ENCODE assay signal across 8 cellular contexts in genomic region chr12:95473440-95473946, GRCh38. TPM values are rescaled to one million over a fixed set of nuclear protein-coding genes. Genes with fewer than 3 reads are reported as not detected.
DNase-seq lines count a peak whose midpoint lies in the region; ATAC-seq and TF ChIP-seq lines count a peak whose summit lies in the region.

No MANE protein-coding gene starts in this region.

- H3K4me1 Mint-ChIP-seq in activated CD4-positive, alpha-beta memory T cell treated with anti-CD3 and anti-CD28 coated beads for 36 hours (ENCODE audit: low read depth): peaks cover 32% of the 10 kb centered on the region

- H3K36me3 Mint-ChIP-seq in activated CD4-positive, alpha-beta memory T cell treated with anti-CD3 and anti-CD28 coated beads for 36 hours: peaks cover 27% of the 10 kb centered on the region

- ATAC-seq in HG02759 (IDR thresholded peaks at IDR 0.05; ENCODE audit: unreplicated experiment): peak; percentile 38

- WGBS in esophagus, 2 donors: 0 to 1% methylated on average over 25 of the region's 25 CpGs
- 1% methylated on average over 25 of the region's 25 CpGs for WGBS in tibial nerve, 2 donors

- H3K4me1 ChIP-seq in esophagus (ENCODE audit: control insufficient read depth in 2 of 2, insufficient read depth in 2 of 2, low read length in 1 of 2): no peaks in the 10 kb centered on the region
- peaks cover 8 to 22% of the 10 kb centered on the region in 2 donors for H3K4me1 ChIP-seq in muscle layer of duodenum (ENCODE audit: control insufficient read depth in 1 of 2, insufficient read depth in 2 of 2, low read length in 2 of 2)
- H3K4me1 ChIP-seq in tibial nerve: peaks cover 3 to 46% (median 14%) of the 10 kb centered on the region in 4 donors

- no peaks in the 10 kb centered on the region for H3K9me3 Mint-ChIP-seq in activated CD4-positive, alpha-beta memory T cell treated with anti-CD3 and anti-CD28 coated beads for 36 hours

- TF ChIP-seq POLR2A in tibial nerve (IDR thresholded peaks at IDR 0.05): no peak

- H3K27me3 Mint-ChIP-seq in activated CD4-positive, alpha-beta memory T cell treated with anti-CD3 and anti-CD28 coated beads for 36 hours: no peaks in the 10 kb centered on the region

- H3K27ac ChIP-seq in esophagus (ENCODE audit: low read depth in 2 of 2, low read length in 1 of 2) (peak overlapping the region; percentile 95 to 98), muscle layer of duodenum (ENCODE audit: low read length) (peak overlapping the region; percentile 100), tibial nerve (peak overlapping the region; percentile 77 to 93 (median 90))

- peak; percentile 8 to 11 for DNase-seq in stimulated activated CD4-positive, alpha-beta T cell treated with anti-CD3 and anti-CD28 coated beads, Interleukin-12 subunit alpha, Interleukin-12 subunit beta, amount 100 ng/mL, for 24 hours (ENCODE audit: low read depth in 2 of 2)
- no peak for DNase-seq in stimulated activated CD4-positive, alpha-beta T cell treated with anti-CD3 and anti-CD28 coated beads, Interleukin-1b, Interleukin-23, amount 100 ng/mL, for 48 hours
- peak; percentile 10 for DNase-seq in NCI-H2029 (lab: John Stamatoyannopoulos, UW)
- DNase-seq in activated CD4-positive, alpha-beta memory T cell treated with anti-CD3 and anti-CD28 coated beads for 36 hours: peak; percentile 49
- peak; percentile 14 to 57 for DNase-seq in tibial nerve (ENCODE audit: low spot score in 2 of 2)

- POLR2A ChIA-PET in activated CD4-positive, alpha-beta memory T cell treated with anti-CD3 and anti-CD28 coated beads for 36 hours (lab: Charles Lee): interaction anchor here (0.6 to 1.7 kb wide), 14 partner anchors 42 to 562 kb away, joined by 3 to 16 read pairs (median 4); partner anchors contain the start of genes AMDHD1, CCDC38, FGD6 and LTA4H

- peak overlapping the region; percentile 100 for H3K4me3 Mint-ChIP-seq in activated CD4-positive, alpha-beta memory T cell treated with anti-CD3 and anti-CD28 coated beads for 36 hours

- CTCF ChIA-PET in activated CD4-positive, alpha-beta memory T cell treated with anti-CD3 and anti-CD28 coated beads for 36 hours (lab: Charles Lee): interaction anchor here (1.0 to 3.3 kb wide), 5 partner anchors 14 to 357 kb away, joined by 3 to 14 read pairs (median 9); partner anchors contain the start of genes FGD6 and VEZT

- H3K9me3 ChIP-seq in esophagus (ENCODE audit: control insufficient read depth in 2 of 2, insufficient read depth in 1 of 2, low read depth in 1 of 2, low read length in 1 of 2): no peaks in the 10 kb centered on the region
- H3K9me3 ChIP-seq in muscle layer of duodenum (ENCODE audit: control insufficient read depth in 1 of 2, low read length in 2 of 2): no peaks in the 10 kb centered on the region
- no peaks in the 10 kb centered on the region for H3K9me3 ChIP-seq in tibial nerve

- peak overlapping the region; percentile 97 for H3K27ac Mint-ChIP-seq in activated CD4-positive, alpha-beta memory T cell treated with anti-CD3 and anti-CD28 coated beads for 36 hours

- H3K27me3 ChIP-seq in esophagus (ENCODE audit: control insufficient read depth in 1 of 2, insufficient read depth in 2 of 2, low read length in 2 of 2) (no peaks in the 10 kb centered on the region), muscle layer of duodenum (ENCODE audit: low read depth, low read length) (no peaks in the 10 kb centered on the region), tibial nerve (no peaks in the 10 kb centered on the region)

- intact Hi-C loops in activated CD4-positive, alpha-beta memory T cell treated with anti-CD3 and anti-CD28 coated beads for 36 hours (cut with micrococcal nuclease): loop anchor here (1.0 to 5.0 kb wide), 4 partner anchors 74 to 469 kb away; partner anchors contain the start of genes AMDHD1, CCDC38 and SNRPF

- no peak for TF ChIP-seq EP300 in tibial nerve (IDR thresholded peaks at IDR 0.05)

- TF ChIP-seq CTCF in tibial nerve (IDR thresholded peaks at IDR 0.05): no peak

- H3K4me3 ChIP-seq in esophagus (ENCODE audit: low read depth in 1 of 2, low read length in 2 of 2) (peak overlapping the region; percentile 85 to 91), muscle layer of duodenum (ENCODE audit: low read depth in 1 of 2, low read length in 2 of 2) (peak overlapping the region; percentile 93 to 99), tibial nerve (peak overlapping the region; percentile 68 to 96 (median 74))

- H3K36me3 ChIP-seq in esophagus (ENCODE audit: control insufficient read depth in 2 of 2, insufficient read depth in 2 of 2, low read length in 1 of 2): peaks cover 0 to 2% of the 10 kb centered on the region in 2 donors
- peaks cover 11 to 14% of the 10 kb centered on the region in 2 donors for H3K36me3 ChIP-seq in muscle layer of duodenum (ENCODE audit: control insufficient read depth in 1 of 2, insufficient read depth in 2 of 2, low read length in 2 of 2)
- H3K36me3 ChIP-seq in tibial nerve: peaks cover 0 to 27% (median 0%) of the 10 kb centered on the region in 3 donors

RNA-seq across cellular contexts. Expression of gene METAP2, which starts 0.5 kb away (rescaled TPM):
- 100 to 1,000 TPM; 107 to 108 TPM for total RNA-seq in activated CD4-positive, alpha-beta memory T cell treated with anti-CD3 and anti-CD28 coated beads for 36 hours
- 10 to 100 TPM; 23.7 to 51.8 TPM for polyA plus RNA-seq in esophagus
- 100 to 1,000 TPM in 1 of 4 donors, 10 to 100 TPM in 3; 62.6 to 111 (median 73.9) TPM for total RNA-seq in tibial nerve
